In the genomic region with DNA sequence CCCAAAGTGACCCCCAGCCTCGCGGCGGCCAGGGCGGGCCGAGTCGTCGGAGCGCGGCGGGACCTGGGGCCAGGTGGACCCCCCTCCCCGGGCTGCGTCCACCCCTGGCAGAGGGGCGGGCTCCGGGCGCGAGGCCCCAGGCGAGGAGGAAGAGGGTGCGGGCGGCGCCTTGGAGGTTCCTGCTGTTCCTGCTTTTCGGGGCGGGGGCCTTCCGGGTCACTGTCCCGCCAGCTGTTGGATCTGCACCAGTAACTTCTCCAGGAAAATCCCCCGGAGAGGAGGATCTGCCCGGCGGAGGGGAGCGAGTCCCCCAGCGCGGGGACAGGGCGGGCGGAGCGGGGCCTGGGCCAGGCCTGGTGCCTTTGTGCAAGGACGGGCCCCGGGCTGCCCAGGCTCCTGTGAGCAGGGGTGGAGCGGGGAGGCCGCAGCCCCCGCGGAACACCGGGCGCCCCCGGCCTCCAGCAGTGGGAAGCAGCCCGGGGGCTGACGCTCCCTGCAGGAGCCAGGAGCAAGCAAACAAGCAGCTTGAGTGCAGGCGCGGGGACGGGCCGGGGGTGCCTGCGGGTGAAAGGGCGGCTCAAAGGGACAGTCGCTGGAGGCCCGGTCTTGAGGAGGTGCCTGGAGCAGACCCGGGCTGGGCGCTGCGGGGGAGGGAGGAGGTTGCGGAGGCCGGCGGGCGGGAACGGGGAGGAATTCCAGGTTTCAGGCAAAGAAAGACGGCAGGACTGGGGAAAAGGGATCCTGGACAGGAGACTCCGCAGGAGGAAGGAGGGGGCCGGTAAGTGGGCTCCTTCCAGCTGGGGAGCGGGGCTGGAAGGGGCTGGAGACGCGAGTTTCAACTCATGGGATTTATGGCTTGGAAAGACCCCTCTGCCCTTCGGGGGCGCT, we compare ENCODE assay signal across 16 cellular contexts. TPM values are rescaled to one million over a fixed set of nuclear protein-coding genes. Genes with fewer than 3 reads are reported as not detected.
A peak's percentile ranks its signal among the peaks of the same experiment; 100 is the strongest.
DNase-seq lines count a peak whose midpoint lies in the region; ATAC-seq and TF ChIP-seq lines count a peak whose summit lies in the region.
"Had no signal": no experiment of that assay in that cellular context is flagged by ENCODE, and none has a peak within 500 bp of the region (broad histone marks: within the 10 kb centered on the region; RNA-seq: fewer than 3 reads in every experiment).

No MANE protein-coding gene starts in this region.

- H3K27me3 ChIP-seq in left ventricle myocardium inferior (ENCODE audit: low read depth), result peaks cover 18% of the 10 kb centered on the region
- peaks cover 0 to 2% (median 0%) of the 10 kb centered on the region in 4 donors for H3K27me3 ChIP-seq in upper lobe of left lung
- peaks cover 21% of the 10 kb centered on the region for H3K27me3 ChIP-seq in brain microvascular endothelial cell (replicated peaks)
- H3K27me3 ChIP-seq: thyroid gland had no signal

- in situ Hi-C loops in brain microvascular endothelial cell (cut with HindIII; ENCODE audit: low pct_ligation_motif_present, low sequenced_read_pairs), result no loop called here

- peak in 1 of 2 donors; percentile 35 for ATAC-seq in upper lobe of left lung (ENCODE audit: low FRiP score in 2 of 2)

- no peaks in the 10 kb centered on the region for H3K9me3 Mint-ChIP-seq in nephron progenitor cell
- H3K9me3 Mint-ChIP-seq: activated naive CD4-positive, alpha-beta T cell treated with anti-CD3 and anti-CD28 coated beads, Interleukin-2, amount 50 U/mL, for 24 hours had no signal

- peaks cover 21% of the 10 kb centered on the region for H3K36me3 Mint-ChIP-seq in nephron progenitor cell (ENCODE audit: low read depth)
- H3K36me3 Mint-ChIP-seq: activated naive CD4-positive, alpha-beta T cell treated with anti-CD3 and anti-CD28 coated beads, Interleukin-2, amount 50 U/mL, for 24 hours had no signal

- no peak for TF ChIP-seq EP300 in upper lobe of left lung (IDR thresholded peaks at IDR 0.05)

- peak overlapping the region; percentile 78 for H3K4me3 Mint-ChIP-seq in nephron progenitor cell
- H3K4me3 Mint-ChIP-seq: activated naive CD4-positive, alpha-beta T cell treated with anti-CD3 and anti-CD28 coated beads, Interleukin-2, amount 50 U/mL, for 24 hours had no signal

- TF ChIP-seq CTCF in left ventricle myocardium inferior (IDR thresholded peaks at IDR 0.05; ENCODE audit: borderline replicate concordance) (no peak), nephron progenitor cell (IDR thresholded peaks at IDR 0.05) (no peak), upper lobe of left lung (IDR thresholded peaks at IDR 0.05) (no peak), brain microvascular endothelial cell (IDR thresholded peaks at IDR 0.05; ENCODE audit: low read depth, low read length, missing control alignments) (no peak)

- WGBS in upper lobe of left lung, 2 donors, result 29 to 30% methylated on average over 24 to 44 of the region's 68 CpGs

- peak overlapping the region; percentile 51 for H3K27ac ChIP-seq in left ventricle myocardium inferior (replicated peaks)
- peak overlapping the region in 2 of 4 donors; percentile 1 to 60 for H3K27ac ChIP-seq in upper lobe of left lung
- H3K27ac ChIP-seq in brain microvascular endothelial cell, result no peak overlapping the region
- H3K27ac ChIP-seq: thyroid gland had no signal

- H3K4me1 Mint-ChIP-seq in nephron progenitor cell, result peaks cover 74% of the 10 kb centered on the region

- TF ChIP-seq POLR2A in upper lobe of left lung (IDR thresholded peaks at IDR 0.05), result no peak

- intact Hi-C loops in left ventricle myocardium inferior (cut with micrococcal nuclease), result no loop called here

- peak; percentile 41 for DNase-seq in NCI-H146 (lab: John Stamatoyannopoulos, UW)
- no peak for DNase-seq in NCI-H146 treated with DMSO at 0.1 percent for 48 hours (lab: John Stamatoyannopoulos, UW; ENCODE audit: unreplicated experiment)
- no peak for DNase-seq in left ventricle myocardium inferior
- DNase-seq in nephron progenitor cell, result peak; percentile 68
- DNase-seq in upper lobe of left lung, result peak; percentile 20 to 85
- DNase-seq in NOMO-1 treated with dmso at 0.1 percent for 144 hours (lab: John Stamatoyannopoulos, UW; ENCODE audit: unreplicated experiment), result no peak
- DNase-seq in OCI-M1 (lab: John Stamatoyannopoulos, UW), result no peak
- DNase-seq in brain microvascular endothelial cell, result no peak
- DNase-seq: Calu3, NCI-H345, RPMI8226, T1000, thyroid gland had no signal

- no peak overlapping the region for H3K27ac Mint-ChIP-seq in nephron progenitor cell
- H3K27ac Mint-ChIP-seq: activated naive CD4-positive, alpha-beta T cell treated with anti-CD3 and anti-CD28 coated beads, Interleukin-2, amount 50 U/mL, for 24 hours had no signal

- H3K4me3 ChIP-seq in left ventricle myocardium inferior (peak overlapping the region; percentile 46), upper lobe of left lung (peak overlapping the region in 3 of 4 donors; percentile 8 to 24 (median 24)), brain microvascular endothelial cell (ENCODE audit: low read depth, low read length) (no peak overlapping the region)
- H3K4me3 ChIP-seq: thyroid gland had no signal

- H3K36me3 ChIP-seq in left ventricle myocardium inferior (peaks cover 23% of the 10 kb centered on the region), upper lobe of left lung (peaks cover 0 to 31% (median 23%) of the 10 kb centered on the region in 4 donors), brain microvascular endothelial cell (replicated peaks) (no peaks in the 10 kb centered on the region)
- H3K36me3 ChIP-seq: thyroid gland had no signal

- H3K4me1 ChIP-seq in left ventricle myocardium inferior (peaks cover 33% of the 10 kb centered on the region), upper lobe of left lung (peaks cover 5 to 13% (median 10%) of the 10 kb centered on the region in 4 donors)

- H3K27me3 Mint-ChIP-seq in nephron progenitor cell (ENCODE audit: low read depth, poor library complexity), result peaks cover 27% of the 10 kb centered on the region

- H3K9me3 ChIP-seq in left ventricle myocardium inferior (replicated peaks) (no peaks in the 10 kb centered on the region), upper lobe of left lung (no peaks in the 10 kb centered on the region)
- H3K9me3 ChIP-seq: thyroid gland had no signal

RNA-seq across cellular contexts. Expression of gene TNFAIP2, which starts 15.5 kb away (rescaled TPM):
- total RNA-seq in left ventricle myocardium inferior (40.1 TPM), upper lobe of left lung (100 to 1,000 TPM in 4 of 6 donors, 10 to 100 TPM in 2; 51.2 to 542 (median 229) TPM)

RNA-seq across cellular contexts. Expression of gene EXOC3L4, which starts 44.2 kb away (rescaled TPM):
- 0.66 TPM for total RNA-seq in left ventricle myocardium inferior
- total RNA-seq in upper lobe of left lung, result 1 to 10 TPM in 5 of 6 donors, under 1 TPM in 1; 0.30 to 7.6 (median 2.9) TPM
- total RNA-seq: pulmonary artery endothelial cell had no signal

RNA-seq across cellular contexts. Expression of gene LBHD2, which starts 54.7 kb away (rescaled TPM):
- not detected for total RNA-seq in left ventricle myocardium inferior
- total RNA-seq in upper lobe of left lung, result not detected
- total RNA-seq: A172, Calu3, pulmonary artery endothelial cell, thyroid gland had no signal

Comparison
In these comparisons a context has a peak if more than half of its experiments do, and no peak if none do; other contexts are left out.
1. DNase-seq: peak in NCI-H146 (single experiment), nephron progenitor cell (single experiment) and upper lobe of left lung (2 of 2); none in NCI-H146 treated with DMSO at 0.1 percent for 48 hours (single experiment), left ventricle myocardium inferior (single experiment), NOMO-1 treated with dmso at 0.1 percent for 144 hours (single experiment), OCI-M1 (single experiment) and brain microvascular endothelial cell (single experiment).